17 cellular contexts compared by ENCODE assay signal in genomic region chr9:126673689-126674364, GRCh38.
DNase-seq lines count a peak whose midpoint lies in the region; ATAC-seq and TF ChIP-seq lines count a peak whose summit lies in the region.
"Had no signal": no experiment of that assay in that cellular context is flagged by ENCODE, and none has a peak within 500 bp of the region (broad histone marks: within the 10 kb centered on the region; RNA-seq: fewer than 3 reads in every experiment).

No MANE protein-coding gene starts in this region.

- H3K36me3 ChIP-seq in GM23248 (ENCODE audit: low read depth) (no peaks in the 10 kb centered on the region), liver (ENCODE audit: control insufficient read depth in 4 of 4, insufficient read depth in 3 of 4, low read depth in 1 of 4, low read length in 3 of 4) (no peaks in the 10 kb centered on the region)
- H3K36me3 ChIP-seq: BLaER1 treated with 17β-estradiol and CSF1 and Interleukin-3, amounts not matched to agents 10 nM and 100 nM; heart left ventricle had no signal

- in situ Hi-C loops in GM23248 (cut with MboI): no loop called here

- H3K9me3 ChIP-seq in GM23248 (ENCODE audit: low read depth): no peaks in the 10 kb centered on the region
- H3K9me3 ChIP-seq in liver (ENCODE audit: control insufficient read depth in 4 of 4, low read length in 3 of 4): no peaks in the 10 kb centered on the region
- H3K9me3 ChIP-seq: BLaER1 treated with 17β-estradiol and CSF1 and Interleukin-3, amounts not matched to agents 10 nM and 100 nM; heart left ventricle had no signal

- DNase-seq in GM23248 (peak; percentile 20), NCI-H2196 treated with DMSO at 0.1 percent for 48 hours (lab: John Stamatoyannopoulos, UW; ENCODE audit: unreplicated experiment) (peak; percentile 66), amniotic epithelial cell (ENCODE audit: low read depth) (peak; percentile 7), LoVo (ENCODE audit: low spot score) (no peak)
- DNase-seq: activated CD8-positive, alpha-beta memory T cell treated with anti-CD3 and anti-CD28 coated beads, Interleukin-2, amount 50 U/mL, for 4 hours; heart left ventricle; MM.1S had no signal

- WGBS in GM23248 (ENCODE audit: low coverage in 1 of 2, low lambda C conversion rate in 2 of 2, missing lambda C conversion rate in 2 of 2), 2 experiments: 38 to 50% methylated on average over 12 to 13 of the region's 13 CpGs
- 12% methylated on average over 13 of the region's 13 CpGs for WGBS in liver

- no peaks in the 10 kb centered on the region for H4K20me1 ChIP-seq in GM23248 (ENCODE audit: insufficient read depth)

- no peak for ATAC-seq in esophagus mucosa
- no peak for ATAC-seq in GM21717 (IDR thresholded peaks at IDR 0.05; ENCODE audit: unreplicated experiment)
- no peak for ATAC-seq in GM21381 (IDR thresholded peaks at IDR 0.05; ENCODE audit: unreplicated experiment)
- ATAC-seq: activated naive CD4-positive, alpha-beta T cell treated with anti-CD3 and anti-CD28 coated beads, Interleukin-2, amount 50 U/mL, for 72 hours; heart left ventricle had no signal

- no peaks in the 10 kb centered on the region for H3F3A ChIP-seq in GM23248 (ENCODE audit: insufficient read depth)

- H3K4me1 ChIP-seq in GM23248 (ENCODE audit: insufficient read depth): no peaks in the 10 kb centered on the region
- no peaks in the 10 kb centered on the region for H3K4me1 ChIP-seq in liver (ENCODE audit: control insufficient read depth in 4 of 4, insufficient read depth in 4 of 4, low read length in 3 of 4)
- H3K4me1 ChIP-seq: BLaER1 treated with 17β-estradiol and CSF1 and Interleukin-3, amounts not matched to agents 10 nM and 100 nM had no signal

- H3K27ac ChIP-seq in GM23248: no peak overlapping the region
- no peak overlapping the region for H3K27ac ChIP-seq in liver (ENCODE audit: low read depth in 1 of 2, low read length in 2 of 2)
- H3K27ac ChIP-seq: BLaER1 treated with 17β-estradiol and CSF1 and Interleukin-3, amounts not matched to agents 10 nM and 100 nM; epithelial cell of prostate; heart left ventricle; HL-60; SK-N-MC had no signal

- H3K4me2 ChIP-seq in GM23248 (ENCODE audit: unreplicated experiment): no peak overlapping the region
- H3K4me2 ChIP-seq: BLaER1 treated with 17β-estradiol and CSF1 and Interleukin-3, amounts not matched to agents 10 nM and 100 nM; smooth muscle cell had no signal

- H2AFZ ChIP-seq in GM23248: no peak overlapping the region

- TF ChIP-seq CTCF in liver (IDR thresholded peaks at IDR 0.05; ENCODE audit: low read depth, low read length, missing input control): no peak

- no peaks in the 10 kb centered on the region for H3K9me2 ChIP-seq in GM23248 (ENCODE audit: insufficient read depth)

- H3K9ac ChIP-seq in GM23248 (no peak overlapping the region), liver (ENCODE audit: low read depth in 1 of 2, low read length in 2 of 2) (no peak overlapping the region)
- H3K9ac ChIP-seq: BLaER1 treated with 17β-estradiol and CSF1 and Interleukin-3, amounts not matched to agents 10 nM and 100 nM had no signal

- H3K4me3 ChIP-seq in GM23248: no peak overlapping the region
- no peak overlapping the region for H3K4me3 ChIP-seq in liver (ENCODE audit: low read depth in 1 of 3, low read length in 3 of 3)
- H3K4me3 ChIP-seq: BLaER1 treated with 17β-estradiol and CSF1 and Interleukin-3, amounts not matched to agents 10 nM and 100 nM; heart left ventricle; SK-N-MC; smooth muscle cell had no signal

- no peak for TF ChIP-seq RAD21 in liver (IDR thresholded peaks at IDR 0.05)

- H3K27me3 ChIP-seq in GM23248 (replicated peaks; ENCODE audit: insufficient read depth): no peaks in the 10 kb centered on the region
- H3K27me3 ChIP-seq in liver (ENCODE audit: control insufficient read depth in 4 of 4, insufficient read depth in 4 of 4, low read length in 3 of 4): peaks cover 4 to 23% (median 7%) of the 10 kb centered on the region in 4 donors

- H3K79me2 ChIP-seq in GM23248 (ENCODE audit: insufficient read depth): no peaks in the 10 kb centered on the region

TF ChIP-seq in liver, 16 proteins besides CTCF, POLR2A, EP300 and RAD21:
- TF ChIP-seq NR2F2 (IDR thresholded peaks at IDR 0.05): no peak
- TF ChIP-seq HNF4A (conservative IDR thresholded peaks at IDR 0.05): peak in 1 of 2 donors; percentile 12
- TF ChIP-seq ZBTB33 (IDR thresholded peaks at IDR 0.05): no peak
- TF ChIP-seq FOXA2 (IDR thresholded peaks at IDR 0.05): peak; percentile 68
- no peak for TF ChIP-seq HNF4G (IDR thresholded peaks at IDR 0.05)
- peak; percentile 63 for TF ChIP-seq FOXA1 (IDR thresholded peaks at IDR 0.05)
